Comparison of ENCODE assay signal across 27 cellular contexts in genomic region chr19:7715671-7716070, GRCh38. TPM values are rescaled to one million over a fixed set of nuclear protein-coding genes. Genes with fewer than 3 reads are reported as not detected.
"Had no signal": no experiment of that assay in that cellular context is flagged by ENCODE, and none has a peak within 500 bp of the region (broad histone marks: within the 10 kb centered on the region; RNA-seq: fewer than 3 reads in every experiment).

No MANE protein-coding gene starts in this region.

- H3K4me1 Mint-ChIP-seq: activated T-helper 17 cell treated with anti-CD3 and anti-CD28 coated beads, Interleukin-2, amount 50 U/mL, for 72 hours had no signal

- H3K36me3 Mint-ChIP-seq: activated naive CD8-positive, alpha-beta T cell had no signal

- H3K27ac Mint-ChIP-seq: activated CD4-positive, alpha-beta memory T cell treated with anti-CD3 and anti-CD28 coated beads, Interleukin-2, amount 10 ng/mL, durations not matched to agents 7 days and 5 days; activated CD4-positive, alpha-beta T cell treated with anti-CD3 and anti-CD28 coated beads for 36 hours; activated naive CD4-positive, alpha-beta T cell treated with anti-CD3 and anti-CD28 coated beads for 36 hours; activated T-helper 17 cell treated with anti-CD3 and anti-CD28 coated beads, Interleukin-2, amount 50 U/mL, for 72 hours had no signal

- H3K9me3 Mint-ChIP-seq: activated T-helper 17 cell treated with anti-CD3 and anti-CD28 coated beads, Interleukin-2, amount 50 U/mL, for 72 hours had no signal

- H3K27me3 Mint-ChIP-seq: activated CD4-positive, alpha-beta memory T cell treated with anti-CD3 and anti-CD28 coated beads, Interleukin-2, amount 10 ng/mL, durations not matched to agents 7 days and 5 days; activated CD4-positive, alpha-beta T cell treated with anti-CD3 and anti-CD28 coated beads for 36 hours; activated naive CD8-positive, alpha-beta T cell; activated T-helper 17 cell treated with anti-CD3 and anti-CD28 coated beads, Interleukin-2, amount 50 U/mL, for 72 hours had no signal

- H3K27ac ChIP-seq: brain microvascular endothelial cell, cardiac muscle cell, KMS-11, VCaP had no signal

- H3K4me3 Mint-ChIP-seq: activated CD4-positive, alpha-beta memory T cell treated with anti-CD3 and anti-CD28 coated beads, Interleukin-2, amount 10 ng/mL, durations not matched to agents 7 days and 5 days; activated CD4-positive, alpha-beta T cell treated with anti-CD3 and anti-CD28 coated beads for 36 hours; activated naive CD4-positive, alpha-beta T cell treated with anti-CD3 and anti-CD28 coated beads for 36 hours; activated T-helper 17 cell treated with anti-CD3 and anti-CD28 coated beads, Interleukin-2, amount 50 U/mL, for 72 hours had no signal

- ATAC-seq: activated CD4-positive, alpha-beta T cell treated with anti-CD3 and anti-CD28 coated beads for 36 hours; activated T-helper 17 cell treated with anti-CD3 and anti-CD28 coated beads, Interleukin-2, amount 50 U/mL, for 72 hours; PC-3 had no signal

- H3K4me3 ChIP-seq: cardiac muscle cell, MG63 had no signal

- H3K36me3 ChIP-seq: brain microvascular endothelial cell, cardiac muscle cell, MG63 had no signal

- H3K4me2 ChIP-seq: KMS-11 had no signal

- H3K9ac ChIP-seq: KMS-11 had no signal

- DNase-seq: activated CD4-positive, alpha-beta memory T cell treated with anti-CD3 and anti-CD28 coated beads, Interleukin-2, amount 10 ng/mL, durations not matched to agents 7 days and 5 days; activated CD4-positive, alpha-beta T cell treated with anti-CD3 and anti-CD28 coated beads for 36 hours; activated CD4-positive, alpha-beta T cell treated with anti-CD3 and anti-CD28 coated beads, Interleukin-2, amount 50 U/mL, for 1 hour; activated gamma-delta T cell; activated naive CD4-positive, alpha-beta T cell treated with anti-CD3 and anti-CD28 coated beads for 36 hours; activated T-cell treated with anti-CD3 and anti-CD28 coated beads for 4 hours; activated T-cell treated with anti-CD3 and anti-CD28 coated beads, Interleukin-2, amount 50 U/mL, for 48 hours; amygdala; brain microvascular endothelial cell; MG63; NCI-H1105 treated with DMSO at 0.1 percent for 48 hours; NCI-H1436 treated with DMSO at 0.1 percent for 48 hours; NCI-H187; NCI-H2081; NCI-H510A treated with DMSO at 0.1 percent for 48 hours; NCI-H69; PC-3; SHP77 treated with DMSO at 0.1 percent for 48 hours; T-helper 2 cell; T1000 had no signal

- H3K27me3 ChIP-seq: brain microvascular endothelial cell had no signal

RNA-seq across cellular contexts. Expression of gene FCER2, which starts 13.7 kb away (rescaled TPM):
- total RNA-seq: cardiac muscle cell, PC-3, SK-MEL-5 had no signal
- polyA plus RNA-seq: cardiac muscle cell had no signal

RNA-seq across cellular contexts. Expression of gene CLEC4G, which starts 16.2 kb away (rescaled TPM):
- total RNA-seq: activated CD4-positive, alpha-beta memory T cell treated with anti-CD3 and anti-CD28 coated beads, Interleukin-2, amount 10 ng/mL, durations not matched to agents 7 days and 5 days; activated CD4-positive, alpha-beta T cell treated with anti-CD3 and anti-CD28 coated beads for 36 hours; activated CD8-positive, alpha-beta memory T cell treated with anti-CD3 and anti-CD28 coated beads for 36 hours; activated naive CD4-positive, alpha-beta T cell treated with anti-CD3 and anti-CD28 coated beads for 36 hours; activated T-helper 17 cell treated with anti-CD3 and anti-CD28 coated beads, Interleukin-2, amount 50 U/mL, for 72 hours; cardiac muscle cell; PC-3; SK-MEL-5 had no signal
- polyA plus RNA-seq: cardiac muscle cell had no signal

RNA-seq across cellular contexts. Expression of gene CD209, which starts 31.7 kb away (rescaled TPM):
- total RNA-seq: activated CD4-positive, alpha-beta memory T cell treated with anti-CD3 and anti-CD28 coated beads, Interleukin-2, amount 10 ng/mL, durations not matched to agents 7 days and 5 days; activated CD4-positive, alpha-beta T cell treated with anti-CD3 and anti-CD28 coated beads for 36 hours; activated CD8-positive, alpha-beta memory T cell treated with anti-CD3 and anti-CD28 coated beads for 36 hours; activated naive CD4-positive, alpha-beta T cell treated with anti-CD3 and anti-CD28 coated beads for 36 hours; activated T-helper 17 cell treated with anti-CD3 and anti-CD28 coated beads, Interleukin-2, amount 50 U/mL, for 72 hours; cardiac muscle cell; PC-3; SK-MEL-5 had no signal
- polyA plus RNA-seq: cardiac muscle cell had no signal

RNA-seq across cellular contexts. Expression of gene MCEMP1, which starts 38.8 kb away (rescaled TPM):
- total RNA-seq: activated CD4-positive, alpha-beta memory T cell treated with anti-CD3 and anti-CD28 coated beads, Interleukin-2, amount 10 ng/mL, durations not matched to agents 7 days and 5 days; activated CD4-positive, alpha-beta T cell treated with anti-CD3 and anti-CD28 coated beads for 36 hours; activated CD8-positive, alpha-beta memory T cell treated with anti-CD3 and anti-CD28 coated beads for 36 hours; activated naive CD4-positive, alpha-beta T cell treated with anti-CD3 and anti-CD28 coated beads for 36 hours; activated T-helper 17 cell treated with anti-CD3 and anti-CD28 coated beads, Interleukin-2, amount 50 U/mL, for 72 hours; cardiac muscle cell; PC-3; SK-MEL-5 had no signal
- polyA plus RNA-seq: cardiac muscle cell had no signal
